In genomic region chr2:130181338-130181879, GRCh38 we compare ENCODE assay signal across 8 cellular contexts. TPM values are rescaled to one million over a fixed set of nuclear protein-coding genes. Genes with fewer than 3 reads are reported as not detected.
DNase-seq lines count a peak whose midpoint lies in the region; ATAC-seq and TF ChIP-seq lines count a peak whose summit lies in the region.

Gene SMPD4 (minus strand): TSS chr2:130181602. CDS start chr2:130176592, 5,010 bp downstream.

- peak within 1 kb of the TSS; percentile 84 for H3K4me2 ChIP-seq in osteoblast (ENCODE audit: insufficient read depth, low read length)

- peak; percentile 50 for ATAC-seq in HG02623 (IDR thresholded peaks at IDR 0.05; ENCODE audit: unreplicated experiment)
- ATAC-seq in thoracic aorta (ENCODE audit: insufficient number of reproducible peaks, low FRiP score, low read depth) = peak; percentile 93

- H3K4me3 Mint-ChIP-seq in activated naive CD8-positive, alpha-beta T cell = peak within 1 kb of the TSS; percentile 92

- H3K27ac Mint-ChIP-seq in activated naive CD8-positive, alpha-beta T cell = peak within 1 kb of the TSS; percentile 94

- H3K27ac ChIP-seq in osteoblast (ENCODE audit: low read depth, low read length) (peak within 1 kb of the TSS; percentile 86), thoracic aorta (peak within 1 kb of the TSS; percentile 80 to 81)

- no peaks in the 10 kb centered on the region for H3K9me3 Mint-ChIP-seq in activated naive CD8-positive, alpha-beta T cell (ENCODE audit: low read depth)

- peak within 1 kb of the TSS; percentile 89 for H2AFZ ChIP-seq in osteoblast (ENCODE audit: low read length)

- H3K36me3 Mint-ChIP-seq in activated naive CD8-positive, alpha-beta T cell = no peaks in the 10 kb centered on the region

- peaks cover 20% of the 10 kb centered on the region for H3K4me1 Mint-ChIP-seq in activated naive CD8-positive, alpha-beta T cell (ENCODE audit: low read depth)

- TF ChIP-seq CTCF in GM06990 (IDR thresholded peaks at IDR 0.05; ENCODE audit: insufficient read depth, low read length, poor library complexity, severe bottlenecking) (peak; percentile 51), osteoblast (IDR thresholded peaks at IDR 0.05; ENCODE audit: extremely low read depth, low read depth, low read length) (no peak), thoracic aorta (IDR thresholded peaks at IDR 0.05) (no peak)

- DNase-seq in GM06990 (ENCODE audit: extremely low read depth, insufficient read length) = peak; percentile 94
- DNase-seq in NCI-H1105 (lab: John Stamatoyannopoulos, UW) = peak; percentile 84
- peak; percentile 83 for DNase-seq in SKM-1 treated with dmso at 0.1 percent for 144 hours (lab: John Stamatoyannopoulos, UW; ENCODE audit: unreplicated experiment)
- peak; percentile 97 for DNase-seq in glomerular visceral epithelial cell (ENCODE audit: extremely low spot score)
- DNase-seq in osteoblast (ENCODE audit: insufficient read length, low spot score, missing footprints) = peak; percentile 98
- DNase-seq in thoracic aorta (ENCODE audit: low spot score) = peak; percentile 85

- H3K4me3 ChIP-seq in GM06990 (replicated peaks; ENCODE audit: low read depth, low read length) (peak within 1 kb of the TSS; percentile 94), osteoblast (ENCODE audit: insufficient read depth, low read length) (peak within 1 kb of the TSS; percentile 89), thoracic aorta (peak within 1 kb of the TSS; percentile 100)

- H3K27me3 ChIP-seq in GM06990 (replicated peaks; ENCODE audit: control insufficient read depth, insufficient read depth, low read length) (no peaks in the 10 kb centered on the region), osteoblast (ENCODE audit: insufficient read depth, low read length) (no peaks in the 10 kb centered on the region), thoracic aorta (replicated peaks; ENCODE audit: insufficient read depth) (no peaks in the 10 kb centered on the region)

- no peaks in the 10 kb centered on the region for H3K9me3 ChIP-seq in osteoblast (ENCODE audit: low read depth, low read length)
- no peaks in the 10 kb centered on the region for H3K9me3 ChIP-seq in thoracic aorta

- peaks cover 77% of the 10 kb centered on the region for H3K79me2 ChIP-seq in osteoblast (ENCODE audit: insufficient read depth, low read length)

- peaks cover 2% of the 10 kb centered on the region for H4K20me1 ChIP-seq in osteoblast (ENCODE audit: insufficient read depth, low read length)

- no peaks in the 10 kb centered on the region for H3K27me3 Mint-ChIP-seq in activated naive CD8-positive, alpha-beta T cell

- H3K36me3 ChIP-seq in GM06990 (ENCODE audit: control insufficient read depth, insufficient read depth, low read length) = peaks cover 4% of the 10 kb centered on the region
- peaks cover 3% of the 10 kb centered on the region for H3K36me3 ChIP-seq in osteoblast (ENCODE audit: insufficient read depth, low read length)
- peaks cover 2% of the 10 kb centered on the region for H3K36me3 ChIP-seq in thoracic aorta

- peaks cover 6% of the 10 kb centered on the region for H3K4me1 ChIP-seq in osteoblast (ENCODE audit: insufficient read depth, low read length)
- peaks cover 17 to 23% of the 10 kb centered on the region in 2 donors for H3K4me1 ChIP-seq in thoracic aorta (ENCODE audit: control insufficient read depth in 1 of 2, low read depth in 2 of 2)

RNA-seq across cellular contexts. Expression of gene SMPD4, which starts in this region (rescaled TPM):
- total RNA-seq in osteoblast (18.3 and 24.2 TPM in 2 replicates), thoracic aorta (10 to 100 TPM; 46.3 to 53.1 TPM)

Comparison
In these comparisons a context has a peak if more than half of its experiments do, and no peak if none do; other contexts are left out.
1. Peak in every context shown above with its lines: DNase-seq, ATAC-seq, H3K4me3 ChIP-seq and H3K27ac ChIP-seq.